Comparison of ENCODE assay signal across 19 cellular contexts in the genomic region with DNA sequence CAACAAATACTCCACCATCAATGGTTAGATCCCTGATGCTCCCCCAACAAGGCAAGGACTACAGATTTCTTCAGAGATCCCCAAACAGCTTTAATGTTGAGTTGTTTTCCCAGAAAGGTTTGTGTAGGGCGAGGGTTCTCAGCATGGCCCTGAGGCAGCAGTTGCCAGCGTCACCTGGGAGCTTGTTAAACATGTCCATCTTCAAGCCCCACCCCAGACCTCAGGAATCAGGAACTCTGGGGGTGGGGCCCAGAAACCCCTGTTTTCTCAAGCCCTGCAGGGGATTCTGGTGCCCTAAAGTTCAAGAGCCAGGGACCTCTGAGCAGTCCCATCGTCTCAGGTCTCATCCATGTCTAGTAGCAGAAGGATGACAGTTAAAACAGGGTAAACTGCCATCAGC. TPM values are rescaled to one million over a fixed set of nuclear protein-coding genes. Genes with fewer than 3 reads are reported as not detected.
DNase-seq lines count a peak whose midpoint lies in the region; ATAC-seq and TF ChIP-seq lines count a peak whose summit lies in the region.
"Had no signal": no experiment of that assay in that cellular context is flagged by ENCODE, and none has a peak within 500 bp of the region (broad histone marks: within the 10 kb centered on the region; RNA-seq: fewer than 3 reads in every experiment).

No MANE protein-coding gene starts in this region.

- H4K20me1 ChIP-seq in BLaER1 treated with 17β-estradiol and CSF1 and Interleukin-3, amounts not matched to agents 10 nM and 100 nM = peaks cover 0 to 100% (median 41%) of the 10 kb centered on the region in 11 experiments; a peak in 12 of 22 replicates

- H3K4me1 Mint-ChIP-seq in neural crest cell = peaks cover 96% of the 10 kb centered on the region
- H3K4me1 Mint-ChIP-seq in activated CD8-positive, alpha-beta T cell treated with anti-CD3 and anti-CD28 coated beads, Interleukin-2, amount 10 ng/mL, durations not matched to agents 7 days and 5 days (ENCODE audit: low read depth) = no peaks in the 10 kb centered on the region

- no peaks in the 10 kb centered on the region for H3K9me3 ChIP-seq in BLaER1 treated with 17β-estradiol and CSF1 and Interleukin-3, amounts not matched to agents 10 nM and 100 nM (replicated peaks in 1 of 11)

- no peaks in the 10 kb centered on the region for H3K9me3 Mint-ChIP-seq in neural crest cell
- H3K9me3 Mint-ChIP-seq in activated CD8-positive, alpha-beta T cell treated with anti-CD3 and anti-CD28 coated beads, Interleukin-2, amount 10 ng/mL, durations not matched to agents 7 days and 5 days (ENCODE audit: insufficient read depth) = no peaks in the 10 kb centered on the region
- H3K9me3 Mint-ChIP-seq: HFFc6 had no signal

- no peak overlapping the region for H3K4me3 ChIP-seq in BLaER1 treated with 17β-estradiol and CSF1 and Interleukin-3, amounts not matched to agents 10 nM and 100 nM
- H3K4me3 ChIP-seq: GM12878, PC-9 had no signal

- no peaks in the 10 kb centered on the region for H3K27me3 ChIP-seq in BLaER1 treated with 17β-estradiol and CSF1 and Interleukin-3, amounts not matched to agents 10 nM and 100 nM
- H3K27me3 ChIP-seq in foreskin keratinocyte = no peaks in the 10 kb centered on the region

- peaks cover 0 to 80% (median 46%) of the 10 kb centered on the region in 10 experiments; a peak in 17 of 20 replicates for H3K4me1 ChIP-seq in BLaER1 treated with 17β-estradiol and CSF1 and Interleukin-3, amounts not matched to agents 10 nM and 100 nM
- H3K4me1 ChIP-seq in foreskin keratinocyte = peaks cover 81% of the 10 kb centered on the region

- H3K27ac ChIP-seq in BLaER1 treated with 17β-estradiol and CSF1 and Interleukin-3, amounts not matched to agents 10 nM and 100 nM = no peak overlapping the region; a peak in 1 of 22 replicates
- H3K27ac ChIP-seq in foreskin keratinocyte = peak overlapping the region; percentile 22
- H3K27ac ChIP-seq: C4-2B, PC-9 had no signal

- H3K36me3 ChIP-seq in BLaER1 treated with 17β-estradiol and CSF1 and Interleukin-3, amounts not matched to agents 10 nM and 100 nM = peaks cover 0 to 97% (median 19%) of the 10 kb centered on the region in 11 experiments; a peak in 13 of 22 replicates

- CTCF ChIA-PET in activated CD8-positive, alpha-beta T cell treated with anti-CD3 and anti-CD28 coated beads, Interleukin-2, amount 10 ng/mL, durations not matched to agents 7 days and 5 days (lab: Charles Lee) = interaction anchor here (1.3 kb wide), 1 partner anchor 10 kb away, joined by 4 read pairs; no protein-coding TSS in a partner anchor

- POLR2A ChIA-PET in activated CD8-positive, alpha-beta T cell treated with anti-CD3 and anti-CD28 coated beads, Interleukin-2, amount 10 ng/mL, durations not matched to agents 7 days and 5 days (lab: Charles Lee) = no interaction called here

- H3K4me2 ChIP-seq in BLaER1 treated with 17β-estradiol and CSF1 and Interleukin-3, amounts not matched to agents 10 nM and 100 nM = peak overlapping the region in 6 of 11 experiments; percentile 15 to 45 (median 29); a peak in 9 of 22 replicates
- H3K4me2 ChIP-seq: PC-9 had no signal

- no peak for TF ChIP-seq CTCF in foreskin keratinocyte (conservative IDR thresholded peaks at IDR 0.05)
- TF ChIP-seq CTCF in neural crest cell (conservative IDR thresholded peaks at IDR 0.05) = no peak

- peaks cover 5% of the 10 kb centered on the region for H3K36me3 Mint-ChIP-seq in neural crest cell (ENCODE audit: low read depth)
- H3K36me3 Mint-ChIP-seq in activated CD8-positive, alpha-beta T cell treated with anti-CD3 and anti-CD28 coated beads, Interleukin-2, amount 10 ng/mL, durations not matched to agents 7 days and 5 days (ENCODE audit: low read depth) = no peaks in the 10 kb centered on the region

- H3K27me3 Mint-ChIP-seq in neural crest cell (ENCODE audit: low read depth) = no peaks in the 10 kb centered on the region
- H3K27me3 Mint-ChIP-seq in activated CD8-positive, alpha-beta T cell treated with anti-CD3 and anti-CD28 coated beads, Interleukin-2, amount 10 ng/mL, durations not matched to agents 7 days and 5 days (ENCODE audit: low read depth) = peaks cover 50% of the 10 kb centered on the region

- no peak for ATAC-seq in foreskin keratinocyte
- no peak for ATAC-seq in activated CD8-positive, alpha-beta T cell treated with anti-CD3 and anti-CD28 coated beads, Interleukin-2, amount 10 ng/mL, durations not matched to agents 7 days and 5 days
- ATAC-seq: GM12878 had no signal

- DNase-seq in astrocyte of the hippocampus (ENCODE audit: low read depth, low spot score) = peak; percentile 28
- DNase-seq in foreskin keratinocyte = no peak
- no peak for DNase-seq in neural crest cell (ENCODE audit: low read depth, low spot score)
- DNase-seq in midbrain (lab: John Stamatoyannopoulos, UW) = no peak
- no peak for DNase-seq in HPDE6-E6E7 (ENCODE audit: extremely low spot score)
- DNase-seq in activated CD8-positive, alpha-beta T cell treated with anti-CD3 and anti-CD28 coated beads, Interleukin-2, amount 10 ng/mL, durations not matched to agents 7 days and 5 days = no peak
- no peak for DNase-seq in NCI-H1105 (lab: John Stamatoyannopoulos, UW)
- DNase-seq: GOT3, HFFc6, Kasumi-1, NCI-H1417, NCI-H1930, NCI-H2171, NCI-H774, PC-9, Right ventricle myocardium superior had no signal

- H3K27ac Mint-ChIP-seq in neural crest cell (ENCODE audit: unreplicated experiment) = no peak overlapping the region
- no peak overlapping the region for H3K27ac Mint-ChIP-seq in activated CD8-positive, alpha-beta T cell treated with anti-CD3 and anti-CD28 coated beads, Interleukin-2, amount 10 ng/mL, durations not matched to agents 7 days and 5 days
- H3K27ac Mint-ChIP-seq: HFFc6 had no signal

- no peak overlapping the region for H3K9ac ChIP-seq in BLaER1 treated with 17β-estradiol and CSF1 and Interleukin-3, amounts not matched to agents 10 nM and 100 nM

- peak overlapping the region; percentile 15 for H3K4me3 Mint-ChIP-seq in neural crest cell
- no peak overlapping the region for H3K4me3 Mint-ChIP-seq in activated CD8-positive, alpha-beta T cell treated with anti-CD3 and anti-CD28 coated beads, Interleukin-2, amount 10 ng/mL, durations not matched to agents 7 days and 5 days
- H3K4me3 Mint-ChIP-seq: HFFc6 had no signal

RNA-seq across cellular contexts. Expression of a gene that starts 9.6 kb away (rescaled TPM):
- total RNA-seq in foreskin keratinocyte (65.1 and 66.2 TPM in 2 replicates), neural crest cell (79.4 and 83.1 TPM in 2 replicates)
- 21.9 and 23.7 TPM in 2 replicates for polyA plus RNA-seq in foreskin keratinocyte
- total RNA-seq in activated CD8-positive, alpha-beta T cell treated with anti-CD3 and anti-CD28 coated beads, Interleukin-2, amount 10 ng/mL, durations not matched to agents 7 days and 5 days = under 1 TPM; 0.08 to 0.16 TPM

RNA-seq across cellular contexts. Expression of a gene that starts 42.1 kb away (rescaled TPM):
- total RNA-seq in foreskin keratinocyte (43.8 and 50.2 TPM in 2 replicates), neural crest cell (142 and 148 TPM in 2 replicates)
- 25.3 and 31.0 TPM in 2 replicates for polyA plus RNA-seq in foreskin keratinocyte
- 10 to 100 TPM; 86.6 to 97.0 TPM for total RNA-seq in activated CD8-positive, alpha-beta T cell treated with anti-CD3 and anti-CD28 coated beads, Interleukin-2, amount 10 ng/mL, durations not matched to agents 7 days and 5 days

Comparison
In these comparisons a context has a peak if more than half of its experiments do, and no peak if none do; other contexts are left out.
1. RNA of a gene that starts 9.6 kb away (total RNA-seq): 79.4 to 83.1 TPM in neural crest cell and 65.1 to 66.2 TPM in foreskin keratinocyte; 0.08 to 0.16 TPM in activated CD8-positive, alpha-beta T cell treated with anti-CD3 and anti-CD28 coated beads, Interleukin-2, amount 10 ng/mL, durations not matched to agents 7 days and 5 days; every median in the first group is over 10 times any median in the second.